ENCODE assay signal across 8 cellular contexts in the genomic region with DNA sequence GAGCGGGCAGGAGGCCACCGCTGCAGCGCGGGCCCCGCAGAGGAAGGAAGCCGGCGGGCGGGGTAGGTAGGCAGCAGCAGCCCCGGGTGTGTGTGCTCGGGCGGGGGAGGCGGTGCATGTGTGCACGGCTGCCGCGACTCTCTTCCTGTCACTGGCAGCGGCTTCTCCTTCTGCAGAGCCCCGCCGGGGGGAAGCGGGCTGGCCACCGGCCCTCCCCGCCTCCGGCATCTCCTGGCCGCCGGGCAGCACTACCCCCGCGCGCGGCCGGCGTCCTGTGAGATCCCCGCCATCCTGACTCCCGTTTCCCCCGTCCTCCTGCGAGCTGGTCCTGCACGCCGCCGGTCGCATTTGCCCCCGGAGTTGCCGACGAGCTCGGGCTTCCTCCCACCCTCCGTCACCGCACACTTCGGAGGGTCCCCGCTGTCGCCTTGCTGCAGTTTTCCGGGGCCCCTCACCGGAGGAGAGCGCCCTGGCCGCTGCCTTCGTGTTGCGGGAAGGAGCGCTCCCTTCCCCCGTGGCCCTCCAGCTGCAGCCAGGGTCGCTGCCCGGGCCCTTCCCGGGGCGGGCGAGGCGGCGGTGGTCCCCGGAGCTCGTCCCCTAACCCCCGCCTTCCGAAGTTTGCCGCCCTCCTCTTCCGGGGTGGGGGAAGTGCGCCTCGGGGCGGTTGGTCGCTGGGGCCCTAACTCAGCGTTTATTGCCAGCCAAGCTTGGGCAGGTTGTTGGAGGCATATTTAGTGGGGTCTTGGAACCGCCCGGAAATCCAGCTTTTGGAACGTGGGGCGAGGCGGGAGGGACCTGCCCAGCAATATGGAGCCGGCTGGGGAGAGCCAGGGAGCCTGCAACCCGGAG. TPM values are rescaled to one million over a fixed set of nuclear protein-coding genes. Genes with fewer than 3 reads are reported as not detected.
DNase-seq lines count a peak whose midpoint lies in the region; TF ChIP-seq lines count a peak whose summit lies in the region.

No MANE protein-coding gene starts in this region.

- peaks cover 21 to 25% of the 10 kb centered on the region in 2 experiments for H3K4me1 Mint-ChIP-seq in H9

- H4K91ac ChIP-seq in H9 (ENCODE audit: insufficient read length, low read depth, low read length) = no peak overlapping the region

- H3K14ac ChIP-seq in H9 (ENCODE audit: insufficient read depth, low read length) = no peak overlapping the region; the same call in 1 of the 2 replicates

- H3K18ac ChIP-seq in H9 (ENCODE audit: insufficient read length, low read depth, low read length) = no peak overlapping the region

- H3K36me3 ChIP-seq in Loucy (ENCODE audit: insufficient read depth, low read length) (no peaks in the 10 kb centered on the region; the same call in 1 of the 2 replicates), iPS-15b (ENCODE audit: control insufficient read depth, insufficient read depth, low read length) (no peaks in the 10 kb centered on the region)

- H2AK5ac ChIP-seq in H9 (ENCODE audit: insufficient read length, low read length) = no peak overlapping the region

- no peaks in the 10 kb centered on the region for H3K9me3 ChIP-seq in H9 (ENCODE audit: control insufficient read depth, low read depth, low read length)
- H3K9me3 ChIP-seq in Loucy (ENCODE audit: insufficient read depth, low read depth, low read length) = peaks cover 3% of the 10 kb centered on the region
- peaks cover under 1% of the 10 kb centered on the region for H3K9me3 ChIP-seq in iPS-15b (ENCODE audit: control insufficient read depth, insufficient read depth, low read length)

- no peak overlapping the region for H3K27ac ChIP-seq in H9 (ENCODE audit: insufficient read length, low read depth, low read length)

- H3K79me2 ChIP-seq in H9 (ENCODE audit: insufficient read depth, low read length) (peaks cover 2% of the 10 kb centered on the region; the same call in 1 of the 2 replicates), Loucy (ENCODE audit: insufficient read depth, low read length) (peaks cover 59% of the 10 kb centered on the region)

- no peak overlapping the region for H2BK20ac ChIP-seq in H9 (ENCODE audit: low read depth, low read length, poor library complexity, severe bottlenecking)

- H2BK12ac ChIP-seq in H9 (ENCODE audit: insufficient read length, low read depth, low read length) = no peak overlapping the region

- no peak overlapping the region for H3T11ph ChIP-seq in H9 (ENCODE audit: low read length)

- no peak overlapping the region for H4K5ac ChIP-seq in H9 (ENCODE audit: insufficient read length, low read depth, low read length)

- peak overlapping the region; percentile 75 to 81 for H3K4me3 Mint-ChIP-seq in H9

- H3K4ac ChIP-seq in H9 (ENCODE audit: low read depth, low read length) = no peak overlapping the region

- H3K79me1 ChIP-seq in H9 (ENCODE audit: insufficient read depth, low read depth, low read length, poor library complexity, severe bottlenecking) = no peaks in the 10 kb centered on the region

- peak; percentile 43 for DNase-seq in H9
- DNase-seq in T-helper 1 cell = peak; percentile 20 to 83 (median 39)
- peak in 36 of 56 donors; percentile 3 to 80 (median 52) for DNase-seq in amygdala (lab: John Stamatoyannopoulos, UW)
- DNase-seq in stimulated activated CD4-positive, alpha-beta T cell treated with anti-CD3 and anti-CD28 coated beads, Interleukin-12 subunit alpha, Interleukin-12 subunit beta, amount 100 ng/mL, for 24 hours (ENCODE audit: low read depth in 2 of 2) = peak; percentile 36 to 46
- no peak for DNase-seq in dedifferentiated amniotic fluid mesenchymal stem cell (ENCODE audit: extremely low spot score)

- H3K23me2 ChIP-seq in H9 (ENCODE audit: insufficient read length, low read depth, low read length, poor library complexity, severe bottlenecking) = peaks cover 11% of the 10 kb centered on the region

- no CpG with 5 or more reads among the region's 80 CpGs for WGBS in H9 (ENCODE audit: extremely low coverage, insufficient read length, low lambda C conversion rate)

- H3K27me3 Mint-ChIP-seq in H9 (ENCODE audit: low read depth) = peaks cover 82% of the 10 kb centered on the region

- peaks cover 26% of the 10 kb centered on the region for H3K27me3 ChIP-seq in H9 (ENCODE audit: insufficient read depth, low read length)
- H3K27me3 ChIP-seq in Loucy (ENCODE audit: insufficient read depth, low read length, poor library complexity, severe bottlenecking) = no peaks in the 10 kb centered on the region
- peaks cover 74% of the 10 kb centered on the region for H3K27me3 ChIP-seq in iPS-15b (ENCODE audit: control insufficient read depth, insufficient read depth, low read length)

- H3K4me1 ChIP-seq in H9 (ENCODE audit: insufficient read depth, low read length) (no peaks in the 10 kb centered on the region; the same call in none of the 2 replicates), Loucy (ENCODE audit: insufficient read depth, low read length, poor library complexity, severe bottlenecking) (peaks cover 47% of the 10 kb centered on the region), iPS-15b (ENCODE audit: control insufficient read depth, insufficient read depth, low read length) (peaks cover 5% of the 10 kb centered on the region)

- H2BK15ac ChIP-seq in H9 (ENCODE audit: low read depth, low read length) = no peak overlapping the region

- H3K4me2 ChIP-seq in H9 (ENCODE audit: insufficient read depth, insufficient read length, low read length) (peak overlapping the region; percentile 86), Loucy (ENCODE audit: low read depth, low read length, poor library complexity, severe bottlenecking) (peak overlapping the region; percentile 98)

- H2BK5ac ChIP-seq in H9 (ENCODE audit: insufficient read length, low read length) = no peak overlapping the region

- no peak overlapping the region for H2AFZ ChIP-seq in H9 (ENCODE audit: low read length)
- H2AFZ ChIP-seq in Loucy (ENCODE audit: low read length) = peak overlapping the region; percentile 66

- TF ChIP-seq CTCF in H9 (conservative IDR thresholded peaks at IDR 0.05) = no peak
- TF ChIP-seq CTCF in Loucy (conservative IDR thresholded peaks at IDR 0.05; ENCODE audit: low read length) = no peak

- H3K23ac ChIP-seq in H9 (ENCODE audit: insufficient read length, low read depth, low read length) = no peak overlapping the region

- H3K4me3 ChIP-seq in GM08714 (ENCODE audit: low read length) (peak overlapping the region; percentile 98), Loucy (ENCODE audit: low read length, poor library complexity, severe bottlenecking) (peak overlapping the region; percentile 81), iPS-15b (ENCODE audit: low read depth, low read length) (peak overlapping the region; percentile 67)

- peaks cover 13% of the 10 kb centered on the region in 2 experiments for H3K9me3 Mint-ChIP-seq in H9

- no peak overlapping the region for H2BK120ac ChIP-seq in H9 (ENCODE audit: low read depth, low read length, poor library complexity, severe bottlenecking)

- no peak overlapping the region for H3K56ac ChIP-seq in H9 (ENCODE audit: insufficient read length, low read depth, low read length)

- peaks cover 8 to 13% (median 12%) of the 10 kb centered on the region in 3 experiments for H3K36me3 Mint-ChIP-seq in H9 (ENCODE audit: insufficient read depth in 1 of 3, low read depth in 3 of 3)

- H3K9ac ChIP-seq in H9 (ENCODE audit: extremely low read depth, insufficient read length, low read length) (no peak overlapping the region), Loucy (ENCODE audit: low read depth, low read length, poor library complexity, severe bottlenecking) (peak overlapping the region; percentile 91), iPS-15b (ENCODE audit: low read depth, low read length) (no peak overlapping the region)

- H3F3A ChIP-seq in Loucy (ENCODE audit: low read depth) = 0 out of 2 replicates have a peak, but pooled peaks cover 5% of the 10 kb centered on the region

- H4K20me1 ChIP-seq in H9 (ENCODE audit: control insufficient read depth, insufficient read depth, insufficient read length) (no peaks in the 10 kb centered on the region), Loucy (ENCODE audit: insufficient read depth, low read length, poor library complexity, severe bottlenecking) (peaks cover 50% of the 10 kb centered on the region)

- H4K8ac ChIP-seq in H9 (replicated peaks; ENCODE audit: insufficient read length, low read depth, low read length) = no peak overlapping the region

- no peaks in the 10 kb centered on the region for H3K9me2 ChIP-seq in Loucy (replicated peaks; ENCODE audit: low read depth, low read length)

- no peak overlapping the region for H3K27ac Mint-ChIP-seq in H9

RNA-seq across cellular contexts. Expression of gene PIK3R1, which starts 0.6 kb away (rescaled TPM):
- total RNA-seq in H9 (2021) = 10.6 and 11.3 TPM in 2 replicates
